In genomic region chr18:44495151-44495550, GRCh38 we compare ENCODE assay signal across 20 cellular contexts.
"Had no signal": no experiment of that assay in that cellular context is flagged by ENCODE, and none has a peak within 500 bp of the region (broad histone marks: within the 10 kb centered on the region; RNA-seq: fewer than 3 reads in every experiment).

No MANE protein-coding gene starts in this region.

- H3K36me3 Mint-ChIP-seq: brain, type B pancreatic cell had no signal

- H3K4me1 Mint-ChIP-seq: activated naive CD8-positive, alpha-beta T cell treated with anti-CD3 and anti-CD28 coated beads, Interleukin-2, amount 10 ng/mL, durations not matched to agents 7 days and 5 days had no signal

- DNase-seq: activated CD4-positive, alpha-beta T cell treated with anti-CD3 and anti-CD28 coated beads, Interleukin-2, amount 50 U/mL, for 1 hour; activated CD4-positive, CD25-positive, alpha-beta regulatory T cell; activated CD8-positive, alpha-beta memory T cell treated with anti-CD3 and anti-CD28 coated beads for 24 hours; activated gamma-delta T cell treated with Interleukin-2 at 50 U/mL for 16 hours; activated naive CD8-positive, alpha-beta T cell treated with anti-CD3 and anti-CD28 coated beads, Interleukin-2, amount 10 ng/mL, durations not matched to agents 7 days and 5 days; cortex of kidney; effector memory CD4-positive, alpha-beta T cell; foreskin melanocyte; head of caudate nucleus; stimulated activated CD4-positive, alpha-beta T cell treated with anti-CD3 and anti-CD28 coated beads, Interleukin-15, amount 100 ng/mL, for 24 hours; stimulated activated CD4-positive, alpha-beta T cell treated with anti-CD3 and anti-CD28 coated beads, Interleukin-4, amount 100 ng/mL, for 1 hour; stimulated activated naive CD4-positive, alpha-beta T cell treated with Interleukin-2 at 50 U/mL for 16 hours; T-helper 2 cell had no signal

- H3K27me3 ChIP-seq: right atrium auricular region had no signal

- H3K9me3 Mint-ChIP-seq: brain had no signal

- H3K4me3 ChIP-seq: right atrium auricular region had no signal

- H3K27me3 Mint-ChIP-seq: progenitor cell of endocrine pancreas had no signal

- H3K27ac ChIP-seq: epithelial cell of prostate, right atrium auricular region had no signal

- H3K4me3 Mint-ChIP-seq: activated naive CD8-positive, alpha-beta T cell treated with anti-CD3 and anti-CD28 coated beads, Interleukin-2, amount 10 ng/mL, durations not matched to agents 7 days and 5 days; brain; nephron; type B pancreatic cell had no signal

- H3K4me1 ChIP-seq: right atrium auricular region had no signal

- H3K27ac Mint-ChIP-seq: activated naive CD8-positive, alpha-beta T cell treated with anti-CD3 and anti-CD28 coated beads, Interleukin-2, amount 10 ng/mL, durations not matched to agents 7 days and 5 days; brain; nephron; progenitor cell of endocrine pancreas; type B pancreatic cell had no signal

- FAIRE-seq: TTC549 had no signal
